Comparison of ENCODE assay signal across 8 cellular contexts in the genomic region with DNA sequence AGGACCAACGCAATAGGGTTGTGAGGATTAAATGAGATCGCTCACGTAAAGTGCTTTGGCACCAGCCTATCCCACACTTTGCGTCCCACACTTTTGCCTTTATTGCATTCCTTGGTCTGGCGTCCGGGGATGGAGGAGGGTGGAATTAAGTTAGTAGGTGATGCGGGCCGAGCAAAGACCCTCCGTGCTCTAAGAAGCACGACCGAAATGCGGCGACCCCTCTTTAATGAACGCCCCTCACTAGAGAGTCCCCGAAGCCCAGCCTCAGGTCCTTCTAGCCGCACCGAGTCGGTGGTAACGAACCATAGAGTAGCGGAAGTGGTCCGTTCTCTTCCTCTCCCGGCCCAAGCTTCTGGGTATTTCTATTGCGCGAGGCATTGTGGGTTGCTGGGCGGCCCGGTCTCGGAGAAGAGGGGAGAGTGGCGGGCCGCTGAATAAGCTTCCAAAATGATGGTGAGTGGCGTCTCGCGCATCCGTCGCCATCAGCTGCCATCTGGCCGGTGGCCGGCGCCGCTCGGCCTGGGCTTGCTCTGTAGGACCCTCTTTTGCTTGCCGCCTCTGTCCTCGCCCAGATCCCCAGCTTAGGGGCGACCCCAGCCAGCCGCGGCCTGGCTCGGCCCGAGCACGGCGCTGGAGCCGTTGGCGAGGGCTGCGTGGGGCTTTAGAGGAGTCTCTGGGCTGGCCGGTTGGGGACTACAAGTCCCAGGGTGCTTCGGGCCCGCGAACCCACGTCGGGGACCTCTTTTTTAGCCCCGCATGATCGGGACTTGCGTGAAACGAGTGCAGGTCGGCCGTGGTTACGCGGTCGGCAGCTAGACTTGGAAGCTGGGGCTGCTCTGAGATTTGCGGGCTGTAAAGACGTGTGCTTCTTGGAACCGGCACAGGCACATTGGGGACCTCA. TPM values are rescaled to one million over a fixed set of nuclear protein-coding genes. Genes with fewer than 3 reads are reported as not detected.
DNase-seq lines count a peak whose midpoint lies in the region; ATAC-seq and TF ChIP-seq lines count a peak whose summit lies in the region.

A gene (plus strand): TSS at position 377 of the 901 bp plus-strand sequence. CDS start 71 bp downstream, at position 448.

- H3F3A ChIP-seq in PC-3 (ENCODE audit: low read length, unreplicated experiment), result no peaks in the 10 kb centered on the region

- peaks cover 41% of the 10 kb centered on the region for H4K20me1 ChIP-seq in PC-3 (ENCODE audit: low read length)

- H3K4me1 ChIP-seq in PC-3 (ENCODE audit: insufficient read depth, low read length) (peaks cover 15% of the 10 kb centered on the region), mucosa of rectum (ENCODE audit: control insufficient read depth in 2 of 2, insufficient read depth in 2 of 2, low read length in 2 of 2) (peaks cover 9 to 21% of the 10 kb centered on the region in 2 donors)

- no peak for TF ChIP-seq CTCF in PC-3 (conservative IDR thresholded peaks at IDR 0.05; ENCODE audit: low read depth, low read length)
- no peak for TF ChIP-seq CTCF in epithelial cell of proximal tubule (conservative IDR thresholded peaks at IDR 0.05; ENCODE audit: low read depth, low read length)

- CTCF ChIA-PET in PC-3 (lab: Charles Lee), result interaction anchor here (1.2 to 1.4 kb wide), 2 partner anchors 22 to 57 kb away, joined by 3 read pairs; no protein-coding TSS in a partner anchor

- peak within 1 kb of the TSS; percentile 98 for H3K4me3 ChIP-seq in Jurkat, Clone E6-1 (ENCODE audit: low read length)
- H3K4me3 ChIP-seq in PC-3 (ENCODE audit: low read length) (peak within 1 kb of the TSS; percentile 94), epithelial cell of proximal tubule (ENCODE audit: low read depth, low read length) (peak within 1 kb of the TSS; percentile 88), mucosa of rectum (ENCODE audit: low read length in 2 of 2) (peak within 1 kb of the TSS; percentile 90 to 91)

- peak within 1 kb of the TSS; percentile 99 for H3K4me2 ChIP-seq in PC-3 (ENCODE audit: low read length)

- H3K27ac ChIP-seq in PC-3 (ENCODE audit: low read length) (peak within 1 kb of the TSS; percentile 41), mucosa of rectum (ENCODE audit: low read depth in 2 of 2, low read length in 2 of 2) (peak within 1 kb of the TSS; percentile 94 to 96)

- H2AFZ ChIP-seq in PC-3 (ENCODE audit: low read length), result peak within 1 kb of the TSS; percentile 96

- BruUV-seq in PC-3 (replicated peaks; lab: Mats Ljungman, UMichigan), result TSS peak; percentile 66

- H3K36me3 ChIP-seq in PC-3 (ENCODE audit: low read depth, low read length) (peaks cover 5% of the 10 kb centered on the region; the same call in 1 of the 2 replicates), mucosa of rectum (ENCODE audit: control insufficient read depth in 2 of 2, insufficient read depth in 2 of 2, low read length in 2 of 2) (peaks cover 12 to 16% of the 10 kb centered on the region in 2 donors)

- peak within 1 kb of the TSS; percentile 97 for H3K9ac ChIP-seq in PC-3 (ENCODE audit: low read length)
- peak within 1 kb of the TSS; percentile 81 to 95 for H3K9ac ChIP-seq in mucosa of rectum (ENCODE audit: low read depth in 1 of 2, low read length in 2 of 2)

- intact Hi-C loops in PC-3 (cut with micrococcal nuclease), result loop anchor here (1.0 kb wide), 1 partner anchor 20 kb away; a partner anchor contains a TSS

- no peaks in the 10 kb centered on the region for H3K27me3 ChIP-seq in PC-3 (ENCODE audit: low read length)
- no peaks in the 10 kb centered on the region for H3K27me3 ChIP-seq in mucosa of rectum (ENCODE audit: control insufficient read depth in 2 of 2, insufficient read depth in 2 of 2, low read length in 2 of 2)

- peak; percentile 60 for ATAC-seq in GM21619 (IDR thresholded peaks at IDR 0.05; ENCODE audit: unreplicated experiment)
- ATAC-seq in PC-3, result peak; percentile 67

- peaks cover 60% of the 10 kb centered on the region for H3K79me2 ChIP-seq in PC-3 (ENCODE audit: low read length)

- H3K9me3 ChIP-seq in PC-3 (ENCODE audit: low read length), result no peaks in the 10 kb centered on the region
- H3K9me3 ChIP-seq in mucosa of rectum (ENCODE audit: control insufficient read depth in 2 of 2, low read length in 2 of 2), result no peaks in the 10 kb centered on the region

- DNase-seq in DMS153 (lab: John Stamatoyannopoulos, UW) (peak; percentile 85), PC-3 (peak; percentile 88), activated T-cell treated with anti-CD3 and anti-CD28 coated beads for 48 hours (ENCODE audit: low read depth) (peak; percentile 76), epithelial cell of proximal tubule (ENCODE audit: low read depth) (peak; percentile 41)
- peak; percentile 91 for DNase-seq in Jurkat, Clone E6-1 (ENCODE audit: low read depth, low spot score)
- peak; percentile 72 to 73 for DNase-seq in stimulated activated CD8-positive, alpha-beta memory T cell treated with anti-CD3 and anti-CD28 coated beads, Interleukin-4, amount 100 ng/mL, for 4 hours (ENCODE audit: low read depth in 2 of 2, low spot score in 1 of 2)

- H3K9me2 ChIP-seq in PC-3 (replicated peaks; ENCODE audit: low read length), result no peaks in the 10 kb centered on the region

- POLR2A ChIA-PET in PC-3 (lab: Charles Lee; ENCODE audit: unreplicated experiment), result interaction anchor here (0.7 kb wide), 1 partner anchor 12 kb away, joined by 3 read pairs; no protein-coding TSS in a partner anchor

RNA-seq across cellular contexts. Expression of the gene that starts here (rescaled TPM):
- 897 TPM for polyA plus RNA-seq in Jurkat, Clone E6-1 (2012; ENCODE audit: insufficient read depth, insufficient read length)
- 517 and 538 TPM in 2 replicates for total RNA-seq in PC-3 (2014; rRNA removed)
- 393 and 559 TPM in 2 replicates for total RNA-seq in epithelial cell of proximal tubule

Comparison
In these comparisons a context has a peak if more than half of its experiments do, and no peak if none do; other contexts are left out.
1. Peak in every context shown above with its lines: DNase-seq, ATAC-seq, H3K4me3 ChIP-seq and H3K27ac ChIP-seq.
2. DNase-seq: peak in every context shown above with its lines; median percentile 91 in Jurkat, Clone E6-1; 88 in PC-3; 85 in DMS153; 76 in activated T-cell treated with anti-CD3 and anti-CD28 coated beads for 48 hours; 72 in stimulated activated CD8-positive, alpha-beta memory T cell treated with anti-CD3 and anti-CD28 coated beads, Interleukin-4, amount 100 ng/mL, for 4 hours; 41 in epithelial cell of proximal tubule.